27 cellular contexts compared by ENCODE assay signal in the genomic region with DNA sequence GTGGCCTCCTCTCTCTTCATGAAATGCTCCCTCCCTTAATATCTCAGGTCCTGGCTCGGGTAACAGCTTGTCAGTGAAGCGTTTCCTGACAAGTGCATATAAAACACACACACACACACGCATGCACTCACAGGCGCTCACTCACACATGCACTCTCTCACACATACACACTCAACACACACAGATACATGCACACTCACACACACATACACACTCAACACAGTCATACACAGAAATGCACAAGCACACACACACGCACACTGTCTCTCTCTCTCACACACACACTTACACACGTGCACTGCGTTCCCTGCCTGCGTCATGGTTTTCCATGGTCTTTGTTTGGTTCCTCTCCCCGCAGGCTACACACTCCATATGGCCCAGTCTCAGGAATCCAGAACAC.
"Had no signal": no experiment of that assay in that cellular context is flagged by ENCODE, and none has a peak within 500 bp of the region (broad histone marks: within the 10 kb centered on the region; RNA-seq: fewer than 3 reads in every experiment).

No MANE protein-coding gene starts in this region.

- H3K4me1 Mint-ChIP-seq: activated CD4-positive, alpha-beta memory T cell treated with anti-CD3 and anti-CD28 coated beads, Interleukin-2, amount 10 ng/mL, durations not matched to agents 7 days and 5 days; activated CD4-positive, alpha-beta T cell treated with anti-CD3 and anti-CD28 coated beads for 36 hours; activated naive CD4-positive, alpha-beta T cell treated with anti-CD3 and anti-CD28 coated beads, Interleukin-2, amount 10 ng/mL, durations not matched to agents 7 days and 5 days; activated naive CD8-positive, alpha-beta T cell treated with anti-CD3 and anti-CD28 coated beads for 36 hours; activated T-helper 17 cell treated with anti-CD3 and anti-CD28 coated beads, Interleukin-2, amount 50 U/mL, for 72 hours; T-cell had no signal

- H3K27me3 ChIP-seq: brain microvascular endothelial cell had no signal

- H3K27me3 Mint-ChIP-seq: activated CD4-positive, alpha-beta memory T cell treated with anti-CD3 and anti-CD28 coated beads, Interleukin-2, amount 10 ng/mL, durations not matched to agents 7 days and 5 days; activated naive CD4-positive, alpha-beta T cell treated with anti-CD3 and anti-CD28 coated beads, Interleukin-2, amount 10 ng/mL, durations not matched to agents 7 days and 5 days; activated naive CD8-positive, alpha-beta T cell treated with anti-CD3 and anti-CD28 coated beads for 36 hours had no signal

- H3K4me3 Mint-ChIP-seq: activated CD4-positive, alpha-beta memory T cell treated with anti-CD3 and anti-CD28 coated beads, Interleukin-2, amount 10 ng/mL, durations not matched to agents 7 days and 5 days; activated CD4-positive, alpha-beta T cell treated with anti-CD3 and anti-CD28 coated beads for 36 hours; activated naive CD4-positive, alpha-beta T cell treated with anti-CD3 and anti-CD28 coated beads, Interleukin-2, amount 10 ng/mL, durations not matched to agents 7 days and 5 days; activated naive CD8-positive, alpha-beta T cell treated with anti-CD3 and anti-CD28 coated beads for 36 hours; activated T-helper 17 cell treated with anti-CD3 and anti-CD28 coated beads, Interleukin-2, amount 50 U/mL, for 72 hours; T-cell had no signal

- H3K4me3 ChIP-seq: SK-N-MC had no signal

- H3K36me3 Mint-ChIP-seq: activated naive CD4-positive, alpha-beta T cell treated with anti-CD3 and anti-CD28 coated beads, Interleukin-2, amount 10 ng/mL, durations not matched to agents 7 days and 5 days; activated naive CD8-positive, alpha-beta T cell treated with anti-CD3 and anti-CD28 coated beads for 36 hours; T-cell had no signal

- H3K36me3 ChIP-seq: brain microvascular endothelial cell had no signal

- ATAC-seq: activated CD4-positive, alpha-beta T cell treated with anti-CD3 and anti-CD28 coated beads for 36 hours; activated T-helper 17 cell treated with anti-CD3 and anti-CD28 coated beads, Interleukin-2, amount 50 U/mL, for 72 hours; Panc1; Right ventricle myocardium inferior; T-cell had no signal

- H3K27ac Mint-ChIP-seq: activated CD4-positive, alpha-beta memory T cell treated with anti-CD3 and anti-CD28 coated beads, Interleukin-2, amount 10 ng/mL, durations not matched to agents 7 days and 5 days; activated CD4-positive, alpha-beta T cell treated with anti-CD3 and anti-CD28 coated beads for 36 hours; activated naive CD4-positive, alpha-beta T cell treated with anti-CD3 and anti-CD28 coated beads, Interleukin-2, amount 10 ng/mL, durations not matched to agents 7 days and 5 days; activated naive CD8-positive, alpha-beta T cell treated with anti-CD3 and anti-CD28 coated beads for 36 hours; activated T-helper 17 cell treated with anti-CD3 and anti-CD28 coated beads, Interleukin-2, amount 50 U/mL, for 72 hours; T-cell had no signal

- H3K9me3 Mint-ChIP-seq: activated naive CD4-positive, alpha-beta T cell treated with anti-CD3 and anti-CD28 coated beads, Interleukin-2, amount 10 ng/mL, durations not matched to agents 7 days and 5 days; activated naive CD8-positive, alpha-beta T cell treated with anti-CD3 and anti-CD28 coated beads for 36 hours had no signal

- DNase-seq: activated CD4-positive, alpha-beta memory T cell treated with anti-CD3 and anti-CD28 coated beads, Interleukin-2, amount 10 ng/mL, durations not matched to agents 7 days and 5 days; activated CD4-positive, alpha-beta T cell treated with anti-CD3 and anti-CD28 coated beads for 36 hours; activated CD4-positive, alpha-beta T cell treated with anti-CD3 and anti-CD28 coated beads, Interleukin-2, amount 50 U/mL, for 1 hour; activated gamma-delta T cell treated with Interleukin-2 at 50 U/mL for 16 hours; activated naive CD4-positive, alpha-beta T cell treated with anti-CD3 and anti-CD28 coated beads, Interleukin-2, amount 10 ng/mL, durations not matched to agents 7 days and 5 days; activated naive CD8-positive, alpha-beta T cell treated with anti-CD3 and anti-CD28 coated beads for 36 hours; activated T-cell treated with anti-CD3 and anti-CD28 coated beads for 4 hours; activated T-cell treated with anti-CD3 and anti-CD28 coated beads, Interleukin-2, amount 50 U/mL, for 48 hours; brain microvascular endothelial cell; cerebellar nuclear complex; Kasumi-1; KBM-7; NCI-H1048; NCI-H1417 treated with DMSO at 0.1 percent for 48 hours; NCI-H1694; NCI-H2081; NCI-H446 treated with DMSO at 0.1 percent for 48 hours; NCI-H524 treated with DMSO at 0.1 percent for 48 hours; NCI-H748 treated with DMSO at 0.1 percent for 48 hours; OCI-M1; RPMI8226; T-cell had no signal

- H3K27ac ChIP-seq: brain microvascular endothelial cell, SK-N-MC, VCaP had no signal
